Comparison of ENCODE assay signal across 25 cellular contexts in the genomic region with DNA sequence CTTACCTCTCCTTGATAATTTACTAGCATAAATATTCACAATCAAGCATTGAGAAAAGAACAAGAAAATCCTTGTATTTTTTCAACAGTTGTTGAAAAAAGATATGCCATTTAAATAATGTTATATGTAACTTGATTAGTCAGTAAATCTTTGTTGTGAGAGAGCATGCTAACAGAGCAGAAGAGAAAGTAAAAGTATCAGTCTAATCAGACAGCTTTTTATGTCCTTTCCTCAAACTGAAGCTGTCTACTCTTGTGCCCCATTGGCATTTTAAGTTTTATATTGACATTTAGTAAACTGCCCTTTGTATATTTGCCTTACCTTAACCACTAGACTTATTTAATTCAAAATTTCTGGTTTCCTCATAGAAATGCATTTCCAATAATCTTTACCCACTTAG.
DNase-seq lines count a peak whose midpoint lies in the region; ATAC-seq, FAIRE-seq and TF ChIP-seq lines count a peak whose summit lies in the region.
"Had no signal": no experiment of that assay in that cellular context is flagged by ENCODE, and none has a peak within 500 bp of the region (broad histone marks: within the 10 kb centered on the region; RNA-seq: fewer than 3 reads in every experiment).

No MANE protein-coding gene starts in this region.

- H3K36me3 ChIP-seq in IMR-90 (ENCODE audit: control insufficient read depth, insufficient read depth, low read length) (no peaks in the 10 kb centered on the region), stomach (no peaks in the 10 kb centered on the region)
- H3K36me3 ChIP-seq: BE2C, brain microvascular endothelial cell, heart left ventricle, left ventricle myocardium inferior, transverse colon, WERI-Rb-1 had no signal

- peak overlapping the region; percentile 97; the same call in 1 of the 2 replicates for H3K18ac ChIP-seq in IMR-90 (ENCODE audit: low read depth, low read length)

- no peaks in the 10 kb centered on the region; the same call in 1 of the 2 replicates for H3K9me1 ChIP-seq in IMR-90 (ENCODE audit: insufficient read depth, low read length)

- H3K14ac ChIP-seq in IMR-90 (replicated peaks; ENCODE audit: low read depth, low read length) = no peak overlapping the region

- BruUV-seq in IMR-90 (replicated peaks; lab: Mats Ljungman, UMichigan) = no TSS peak

- H3K23ac ChIP-seq in IMR-90 (ENCODE audit: low read depth, low read length) = no peak overlapping the region

- H4K5ac ChIP-seq in IMR-90 (ENCODE audit: low read depth, low read length) = no peak overlapping the region; the same call in 1 of the 2 replicates

- no peaks in the 10 kb centered on the region for H3K27me3 ChIP-seq in IMR-90 (ENCODE audit: control insufficient read depth, insufficient read depth, low read length)
- H3K27me3 ChIP-seq in stomach = no peaks in the 10 kb centered on the region
- H3K27me3 ChIP-seq: BE2C, brain microvascular endothelial cell, heart left ventricle, transverse colon had no signal

- no peak overlapping the region for H2BK120ac ChIP-seq in IMR-90 (ENCODE audit: low read depth, low read length)

- no peak overlapping the region for H2AK9ac ChIP-seq in IMR-90 (replicated peaks; ENCODE audit: low read depth, low read length, poor library complexity)

- no peak overlapping the region for H4K8ac ChIP-seq in IMR-90 (ENCODE audit: low read depth in 2 of 2, low read length in 2 of 2)

- no peak overlapping the region for H3K56ac ChIP-seq in IMR-90 (ENCODE audit: extremely low read depth, insufficient read depth, low read length)

- dilution Hi-C loops in IMR-90 (cut with HindIII; ENCODE audit: low sequenced_read_pairs, unreplicated experiment) = no loop called here

- peak overlapping the region; percentile 52 for H2BK5ac ChIP-seq in IMR-90 (ENCODE audit: low read depth, low read length, poor library complexity, severe bottlenecking)

- FAIRE-seq in A204.1 (lab: Jason Lieb, UNC) = peak; percentile 61
- FAIRE-seq: endometrium, small intestine had no signal

- H4K91ac ChIP-seq in IMR-90 (ENCODE audit: insufficient read depth, low read depth, low read length) = no peak overlapping the region

- POLR2A ChIA-PET in IMR-90 (lab: Charles Lee; ENCODE audit: unreplicated experiment) = no interaction called here

- no peaks in the 10 kb centered on the region for H3K9me3 ChIP-seq in IMR-90 (ENCODE audit: control insufficient read depth, insufficient read depth, low read length)
- H3K9me3 ChIP-seq in stomach = no peaks in the 10 kb centered on the region
- H3K9me3 ChIP-seq: BE2C, heart left ventricle, left ventricle myocardium inferior had no signal

- H3K4me3 ChIP-seq in IMR-90 (ENCODE audit: insufficient read depth, low read depth, low read length) (no peak overlapping the region), choroid plexus epithelial cell (ENCODE audit: low read depth, low read length) (no peak overlapping the region), stomach (no peak overlapping the region)
- H3K4me3 ChIP-seq: coronary artery, heart left ventricle, left ventricle myocardium inferior, transverse colon had no signal

- no peak overlapping the region for H3K9ac ChIP-seq in IMR-90 (ENCODE audit: low read depth, low read length)

- H2AFZ ChIP-seq in IMR-90 (replicated peaks; ENCODE audit: low read length, poor library complexity) = no peak overlapping the region

- no peak overlapping the region for H2AK5ac ChIP-seq in IMR-90 (ENCODE audit: low read depth, low read length)

- H2BK20ac ChIP-seq in IMR-90 (ENCODE audit: low read depth, low read length) = no peak overlapping the region

- CTCF ChIA-PET in IMR-90 (lab: Yijun Ruan, JAX) = no interaction called here

- peak overlapping the region; percentile 95; the same call in 1 of the 2 replicates for H3K4me2 ChIP-seq in IMR-90 (ENCODE audit: low read depth, low read length)

- TF ChIP-seq CTCF in IMR-90 (conservative IDR thresholded peaks at IDR 0.05; ENCODE audit: low read depth, low read length) (no peak), choroid plexus epithelial cell (conservative IDR thresholded peaks at IDR 0.05; ENCODE audit: low read depth, low read length) (no peak), stomach (IDR thresholded peaks at IDR 0.05) (no peak)

- intact Hi-C loops in IMR-90 (cut with micrococcal nuclease) (no loop called here), stomach (cut with DNase I; ENCODE audit: low total_unique reads) (no loop called here)

- no peaks in the 10 kb centered on the region for H3K79me1 ChIP-seq in IMR-90 (ENCODE audit: low read depth in 1 of 2, low read length in 2 of 2)

- ATAC-seq in GM18868 (IDR thresholded peaks at IDR 0.05; ENCODE audit: unreplicated experiment) (peak; percentile 55), IMR-90 (ENCODE audit: low read depth) (peak; percentile 53), HG03521 (IDR thresholded peaks at IDR 0.05; ENCODE audit: unreplicated experiment) (no peak)
- ATAC-seq: HCT116, heart left ventricle had no signal

- H3K27ac ChIP-seq in IMR-90 (ENCODE audit: insufficient read depth, low read length) = no peak overlapping the region
- no peak overlapping the region for H3K27ac ChIP-seq in stomach
- H3K27ac ChIP-seq: 22Rv1, brain microvascular endothelial cell, coronary artery, heart left ventricle, HL-60, left ventricle myocardium inferior, transverse colon, WERI-Rb-1 had no signal

- TF ChIP-seq POLR2A in IMR-90 (IDR thresholded peaks at IDR 0.05; ENCODE audit: low read depth, low read length) (no peak), stomach (IDR thresholded peaks at IDR 0.05) (no peak)

- H2BK15ac ChIP-seq in IMR-90 (ENCODE audit: low read depth, low read length) = 0 out of 3 replicates have a peak overlapping the region, but pooled peaks have one; percentile 34

- in situ Hi-C loops in IMR-90 (cut with MboI; ENCODE audit: low sequenced_read_pairs) = no loop called here

- no peak for TF ChIP-seq RAD21 in IMR-90 (IDR thresholded peaks at IDR 0.05; ENCODE audit: low read length)

- TF ChIP-seq EP300 in stomach (IDR thresholded peaks at IDR 0.05) = no peak

- no peaks in the 10 kb centered on the region for H4K20me1 ChIP-seq in IMR-90 (ENCODE audit: insufficient read depth, low read length)

- H3K4me1 ChIP-seq in IMR-90 (ENCODE audit: control insufficient read depth, insufficient read depth, low read length) (peaks cover 4% of the 10 kb centered on the region; the same call in 1 of the 2 replicates), stomach (no peaks in the 10 kb centered on the region)
- H3K4me1 ChIP-seq: BE2C, left ventricle myocardium inferior, transverse colon had no signal

- no peak overlapping the region for H3K4ac ChIP-seq in IMR-90 (ENCODE audit: low read depth, low read length)

- peak; percentile 13 for DNase-seq in IMR-90
- DNase-seq in choroid plexus epithelial cell (ENCODE audit: low read depth) = peak; percentile 39
- DNase-seq in dermis blood vessel endothelial cell = no peak
- no peak for DNase-seq in NCI-H2029 treated with DMSO at 0.1 percent for 48 hours (lab: John Stamatoyannopoulos, UW)
- no peak for DNase-seq in stomach
- DNase-seq: activated CD8-positive, alpha-beta memory T cell treated with anti-CD3 and anti-CD28 coated beads, Interleukin-2, amount 50 U/mL, for 48 hours; activated effector memory CD4-positive, alpha-beta T cell treated with Interleukin-2 at 50 U/mL for 16 hours; BE2C; brain microvascular endothelial cell; EL; heart left ventricle; left ventricle myocardium inferior; NCI-H1694; Right ventricle myocardium superior; small intestine; transverse colon; WERI-Rb-1 had no signal

TF ChIP-seq in IMR-90, 13 proteins besides CTCF, POLR2A, EP300 and RAD21:
- TF ChIP-seq FOS (IDR thresholded peaks at IDR 0.05; ENCODE audit: low read depth, low read length) (no peak), NFE2L2 (IDR thresholded peaks at IDR 0.05; ENCODE audit: low read depth, low read length) (no peak), SMC3 (IDR thresholded peaks at IDR 0.05; ENCODE audit: low read depth, low read length) (no peak), CEBPB (IDR thresholded peaks at IDR 0.05; ENCODE audit: low read depth, low read length) (no peak), MAFK (IDR thresholded peaks at IDR 0.05; ENCODE audit: low read depth, low read length) (no peak), BHLHE40 (IDR thresholded peaks at IDR 0.05; ENCODE audit: low read depth, low read length) (no peak), CHD1 (IDR thresholded peaks at IDR 0.05; ENCODE audit: low read depth, low read length) (no peak), RCOR1 (IDR thresholded peaks at IDR 0.05; ENCODE audit: insufficient replicate concordance, low read length) (no peak), USF2 (IDR thresholded peaks at IDR 0.05; ENCODE audit: low read depth, low read length) (no peak), RFX5 (IDR thresholded peaks at IDR 0.05; ENCODE audit: low read depth, low read length) (no peak), MXI1 (IDR thresholded peaks at IDR 0.05; ENCODE audit: borderline replicate concordance, low read depth, low read length) (no peak), MAZ (IDR thresholded peaks at IDR 0.05; ENCODE audit: borderline replicate concordance, low read depth, low read length) (no peak)
- TF ChIP-seq, protein P1, sequence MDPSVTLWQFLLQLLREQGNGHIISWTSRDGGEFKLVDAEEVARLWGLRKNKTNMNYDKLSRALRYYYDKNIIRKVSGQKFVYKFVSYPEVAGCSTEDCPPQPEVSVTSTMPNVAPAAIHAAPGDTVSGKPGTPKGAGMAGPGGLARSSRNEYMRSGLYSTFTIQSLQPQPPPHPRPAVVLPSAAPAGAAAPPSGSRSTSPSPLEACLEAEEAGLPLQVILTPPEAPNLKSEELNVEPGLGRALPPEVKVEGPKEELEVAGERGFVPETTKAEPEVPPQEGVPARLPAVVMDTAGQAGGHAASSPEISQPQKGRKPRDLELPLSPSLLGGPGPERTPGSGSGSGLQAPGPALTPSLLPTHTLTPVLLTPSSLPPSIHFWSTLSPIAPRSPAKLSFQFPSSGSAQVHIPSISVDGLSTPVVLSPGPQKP (IDR thresholded peaks at IDR 0.05; ENCODE audit: borderline replicate concordance, low read depth, low read length) = no peak
TF ChIP-seq in IMR-90: peak in this region for 0.

Comparison
In these comparisons a context has a peak if more than half of its experiments do, and no peak if none do; other contexts are left out.
1. DNase-seq: peak in IMR-90 (single experiment) and choroid plexus epithelial cell (single experiment); none in dermis blood vessel endothelial cell (single experiment), NCI-H2029 treated with DMSO at 0.1 percent for 48 hours (single experiment) and stomach (single experiment).